Comparison of ENCODE assay signal across 11 cellular contexts in the genomic region with DNA sequence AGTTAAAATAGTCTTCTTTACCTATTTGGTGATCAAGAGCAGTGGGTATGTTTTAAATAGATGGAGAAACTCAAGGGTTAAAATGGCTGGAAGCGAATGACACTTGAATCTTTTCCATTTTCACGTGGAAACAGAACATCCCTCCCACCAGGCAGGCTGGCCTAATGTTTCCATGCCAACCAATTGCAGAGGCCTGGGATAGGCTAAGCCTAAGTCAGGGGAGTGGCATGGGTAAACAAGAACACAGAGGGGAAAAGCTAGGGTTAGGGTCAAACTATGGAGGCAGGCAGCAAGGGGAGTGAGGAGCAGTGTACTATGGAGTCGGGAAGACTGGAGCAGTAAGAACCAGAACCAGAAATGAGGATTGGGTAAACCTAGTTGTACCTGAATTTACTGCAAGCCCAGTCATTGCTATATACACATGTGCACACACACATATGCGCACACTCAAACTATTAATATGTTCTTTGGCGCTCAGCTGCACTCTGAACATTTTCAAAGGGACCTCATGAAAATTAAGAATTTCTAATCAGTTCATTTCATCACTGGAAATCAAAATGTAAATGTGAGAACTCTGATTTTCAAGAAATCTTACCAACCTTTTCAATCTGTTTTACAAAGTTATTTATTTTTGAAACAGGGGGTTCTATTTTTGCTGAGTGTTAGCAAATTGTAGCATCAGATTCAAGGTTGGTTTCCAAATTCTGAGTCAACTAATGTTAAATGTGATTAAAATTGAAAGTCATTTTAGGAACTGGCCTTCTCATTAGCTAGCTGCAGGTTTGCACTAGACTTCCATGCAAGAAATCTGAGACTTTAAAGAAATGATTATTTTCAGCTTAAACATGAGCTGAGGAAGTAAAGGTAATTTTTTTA.
DNase-seq lines count a peak whose midpoint lies in the region; ATAC-seq and TF ChIP-seq lines count a peak whose summit lies in the region.
"Had no signal": no experiment of that assay in that cellular context is flagged by ENCODE, and none has a peak within 500 bp of the region (broad histone marks: within the 10 kb centered on the region; RNA-seq: fewer than 3 reads in every experiment).

No MANE protein-coding gene starts in this region.

- peak; percentile 1 for DNase-seq in SK-MEL-5 (ENCODE audit: low read depth, low spot score)
- DNase-seq in HPDE6-E6E7 (ENCODE audit: extremely low spot score) = no peak
- DNase-seq in mucosa of descending colon = no peak
- DNase-seq in mesenteric fat pad (ENCODE audit: low spot score) = no peak
- no peak for DNase-seq in stimulated activated CD8-positive, alpha-beta memory T cell treated with anti-CD3 and anti-CD28 coated beads, Interleukin-4, amount 100 ng/mL, for 48 hours
- DNase-seq: midbrain had no signal

- no peak overlapping the region for H3K4me3 ChIP-seq in mucosa of descending colon

- no peak for TF ChIP-seq CTCF in mucosa of descending colon (IDR thresholded peaks at IDR 0.05)

- in situ Hi-C loops in SK-MEL-5 (cut with HindIII; ENCODE audit: low pct_unique_long_range_greater_than_20kb, low sequenced_read_pairs) = no loop called here

- no peaks in the 10 kb centered on the region for H3K36me3 ChIP-seq in mucosa of descending colon (ENCODE audit: low read depth)

- ATAC-seq in GM18499 (IDR thresholded peaks at IDR 0.05; ENCODE audit: insufficient read depth, unreplicated experiment) (peak; percentile 89), GM21381 (IDR thresholded peaks at IDR 0.05; ENCODE audit: unreplicated experiment) (peak; percentile 88), HG03135 (IDR thresholded peaks at IDR 0.05; ENCODE audit: unreplicated experiment) (peak; percentile 74), mucosa of descending colon (no peak)
- ATAC-seq: Right ventricle myocardium inferior had no signal

- intact Hi-C loops in mucosa of descending colon (cut with DNase I, micrococcal nuclease) = no loop called here

- H3K9me3 ChIP-seq in mucosa of descending colon = no peaks in the 10 kb centered on the region
- H3K9me3 ChIP-seq: Caco-2 had no signal

- H3K4me1 ChIP-seq in mucosa of descending colon (ENCODE audit: low read depth) = no peaks in the 10 kb centered on the region
- H3K4me1 ChIP-seq: Caco-2 had no signal
